ENCODE assay signal across 8 cellular contexts in genomic region chr9:137619240-137620090, GRCh38. TPM values are rescaled to one million over a fixed set of nuclear protein-coding genes. Genes with fewer than 3 reads are reported as not detected.
DNase-seq lines count a peak whose midpoint lies in the region; ATAC-seq, FAIRE-seq and TF ChIP-seq lines count a peak whose summit lies in the region.

No MANE protein-coding gene starts in this region.

- no peaks in the 10 kb centered on the region for H3K27me3 Mint-ChIP-seq in stimulated activated naive CD8-positive, alpha-beta T cell treated with anti-CD3 and anti-CD28 coated beads, Interleukin-15, amount 100 ng/mL, for 72 hours

- H3K4me3 ChIP-seq in GM08714 (ENCODE audit: low read length) (peak overlapping the region; percentile 90), bronchial epithelial cell (ENCODE audit: low read depth, low read length) (peak overlapping the region; percentile 59)

- H3K27ac Mint-ChIP-seq in stimulated activated naive CD8-positive, alpha-beta T cell treated with anti-CD3 and anti-CD28 coated beads, Interleukin-15, amount 100 ng/mL, for 72 hours, result peak overlapping the region; percentile 77 to 84

- TF ChIP-seq CTCF in bronchial epithelial cell (IDR thresholded peaks at IDR 0.05; ENCODE audit: insufficient read depth, low read length, severe bottlenecking), result no peak

- ATAC-seq in HG02852 (IDR thresholded peaks at IDR 0.05; ENCODE audit: unreplicated experiment), result peak; percentile 23
- ATAC-seq in stimulated activated naive CD8-positive, alpha-beta T cell treated with anti-CD3 and anti-CD28 coated beads, Interleukin-15, amount 100 ng/mL, for 72 hours, result peak; percentile 36

- H3K27me3 ChIP-seq in bronchial epithelial cell (ENCODE audit: control insufficient read depth, insufficient read depth, low read length) (no peaks in the 10 kb centered on the region), layer of hippocampus (ENCODE audit: control insufficient read depth, insufficient read depth, low read length) (no peaks in the 10 kb centered on the region)

- no peak for FAIRE-seq in bronchial epithelial cell (lab: Jason Lieb, UNC)

- DNase-seq in A172 (ENCODE audit: low spot score) (peak; percentile 45), RPMI8226 (peak; percentile 60), bronchial epithelial cell (ENCODE audit: low read depth) (no peak), iPS-NIHi11 (ENCODE audit: low spot score) (no peak)
- DNase-seq in stimulated activated naive CD8-positive, alpha-beta T cell treated with anti-CD3 and anti-CD28 coated beads, Interleukin-15, amount 100 ng/mL, for 72 hours, result peak; percentile 32 to 37

- peaks cover 16% of the 10 kb centered on the region for H3K36me3 ChIP-seq in bronchial epithelial cell (ENCODE audit: control insufficient read depth, insufficient read depth, low read length)

- peak overlapping the region; percentile 71 for H3K27ac ChIP-seq in layer of hippocampus (ENCODE audit: low read depth, low read length)

- H3K4me1 Mint-ChIP-seq in stimulated activated naive CD8-positive, alpha-beta T cell treated with anti-CD3 and anti-CD28 coated beads, Interleukin-15, amount 100 ng/mL, for 72 hours, result peaks cover 51% of the 10 kb centered on the region

- H3K9me3 Mint-ChIP-seq in stimulated activated naive CD8-positive, alpha-beta T cell treated with anti-CD3 and anti-CD28 coated beads, Interleukin-15, amount 100 ng/mL, for 72 hours, result no peaks in the 10 kb centered on the region

- H3K4me3 Mint-ChIP-seq in stimulated activated naive CD8-positive, alpha-beta T cell treated with anti-CD3 and anti-CD28 coated beads, Interleukin-15, amount 100 ng/mL, for 72 hours, result peak overlapping the region; percentile 75 to 83

RNA-seq across cellular contexts. Expression of gene EHMT1, which starts 0.7 kb away (rescaled TPM):
- 45.3 and 54.7 TPM in 2 replicates for total RNA-seq in A172 (2014; rRNA removed; shearing (Covaris generic))
- total RNA-seq in bronchial epithelial cell, result 45.3 and 45.4 TPM in 2 replicates

RNA-seq across cellular contexts. Expression of gene ARRDC1, which starts 14.0 kb away (rescaled TPM):
- total RNA-seq in A172 (2014; rRNA removed; shearing (Covaris generic)), result 57.3 and 64.3 TPM in 2 replicates
- 114 and 136 TPM in 2 replicates for total RNA-seq in bronchial epithelial cell

RNA-seq across cellular contexts. Expression of gene ZMYND19, which starts 29.2 kb away (rescaled TPM):
- 66.5 and 68.8 TPM in 2 replicates for total RNA-seq in A172 (2014; rRNA removed; shearing (Covaris generic))
- total RNA-seq in bronchial epithelial cell, result 30.7 and 34.2 TPM in 2 replicates

RNA-seq across cellular contexts. Expression of gene DPH7, which starts 40.7 kb away (rescaled TPM):
- total RNA-seq in A172 (2014; rRNA removed; shearing (Covaris generic)), result 47.4 and 56.0 TPM in 2 replicates
- total RNA-seq in bronchial epithelial cell, result 23.6 and 33.7 TPM in 2 replicates

Comparison
In these comparisons a context has a peak if more than half of its experiments do, and no peak if none do; other contexts are left out.
1. DNase-seq: peak in A172 (single experiment), RPMI8226 (single experiment) and stimulated activated naive CD8-positive, alpha-beta T cell treated with anti-CD3 and anti-CD28 coated beads, Interleukin-15, amount 100 ng/mL, for 72 hours (2 of 2); none in bronchial epithelial cell (single experiment) and iPS-NIHi11 (single experiment).